Comparison of ENCODE assay signal across 14 cellular contexts in genomic region chr4:148059617-148060180, GRCh38.
DNase-seq lines count a peak whose midpoint lies in the region; ATAC-seq and TF ChIP-seq lines count a peak whose summit lies in the region.
"Had no signal": no experiment of that assay in that cellular context is flagged by ENCODE, and none has a peak within 500 bp of the region (broad histone marks: within the 10 kb centered on the region; RNA-seq: fewer than 3 reads in every experiment).

No MANE protein-coding gene starts in this region.

- H3K27ac Mint-ChIP-seq in activated CD8-positive, alpha-beta T cell treated with anti-CD3 and anti-CD28 coated beads for 36 hours: peak overlapping the region; percentile 75
- H3K27ac Mint-ChIP-seq: B cell had no signal

- CTCF ChIA-PET in activated CD8-positive, alpha-beta T cell treated with anti-CD3 and anti-CD28 coated beads for 36 hours (lab: Charles Lee): interaction anchor here (0.6 to 1.6 kb wide), 3 partner anchors 15 to 193 kb away, joined by 3 read pairs; no protein-coding TSS in a partner anchor

- intact Hi-C loops in activated CD8-positive, alpha-beta T cell treated with anti-CD3 and anti-CD28 coated beads for 36 hours (cut with micrococcal nuclease): loop anchor here (5.0 kb wide), 1 partner anchor 383 kb away; the partner anchor contains the start of gene NR3C2
- intact Hi-C loops in right lobe of liver (cut with DNase I) (no loop called here), ascending aorta (cut with DNase I) (no loop called here)

- TF ChIP-seq CTCF in activated CD8-positive, alpha-beta T cell treated with anti-CD3 and anti-CD28 coated beads for 36 hours (IDR thresholded peaks at IDR 0.05): no peak
- TF ChIP-seq CTCF in right lobe of liver (IDR thresholded peaks at IDR 0.05) (no peak), ascending aorta (IDR thresholded peaks at IDR 0.05) (no peak)

- H3K4me3 ChIP-seq in BLaER1 treated with 17β-estradiol and CSF1 and Interleukin-3, amounts not matched to agents 10 nM and 100 nM: no peak overlapping the region
- H3K4me3 ChIP-seq in right lobe of liver (peak overlapping the region in 2 of 3 donors; percentile 7 to 26), ascending aorta (no peak overlapping the region)
- H3K4me3 ChIP-seq: cardiac muscle cell, lung had no signal

- peak overlapping the region; percentile 37 for H3K4me3 Mint-ChIP-seq in activated CD8-positive, alpha-beta T cell treated with anti-CD3 and anti-CD28 coated beads for 36 hours

- no peaks in the 10 kb centered on the region for H3K27me3 Mint-ChIP-seq in activated CD8-positive, alpha-beta T cell treated with anti-CD3 and anti-CD28 coated beads for 36 hours
- H3K27me3 Mint-ChIP-seq: B cell had no signal

- peaks cover 41 to 80% (median 70%) of the 10 kb centered on the region in 10 experiments for H3K4me1 ChIP-seq in BLaER1 treated with 17β-estradiol and CSF1 and Interleukin-3, amounts not matched to agents 10 nM and 100 nM
- peaks cover 0 to 54% (median 17%) of the 10 kb centered on the region in 4 donors for H3K4me1 ChIP-seq in right lobe of liver
- peaks cover 0 to 8% of the 10 kb centered on the region in 2 donors for H3K4me1 ChIP-seq in ascending aorta

- no peaks in the 10 kb centered on the region for H3K9me3 ChIP-seq in BLaER1 treated with 17β-estradiol and CSF1 and Interleukin-3, amounts not matched to agents 10 nM and 100 nM (replicated peaks in 1 of 11)
- H3K9me3 ChIP-seq in right lobe of liver (no peaks in the 10 kb centered on the region), ascending aorta (no peaks in the 10 kb centered on the region)

- peaks cover 0 to 45% (median 9%) of the 10 kb centered on the region in 11 experiments; a peak in 13 of 22 replicates for H4K20me1 ChIP-seq in BLaER1 treated with 17β-estradiol and CSF1 and Interleukin-3, amounts not matched to agents 10 nM and 100 nM

- DNase-seq in activated CD8-positive, alpha-beta T cell treated with anti-CD3 and anti-CD28 coated beads for 36 hours: peak; percentile 48
- peak in 2 of 3 donors; percentile 55 to 58 for DNase-seq in right lobe of liver
- no peak for DNase-seq in NCI-H69 (lab: John Stamatoyannopoulos, UW)
- no peak for DNase-seq in NCI-H1092 (lab: John Stamatoyannopoulos, UW)
- no peak for DNase-seq in ascending aorta (ENCODE audit: low spot score in 2 of 2)
- DNase-seq: NCI-H345, substantia nigra had no signal

- ATAC-seq in GM18858 (IDR thresholded peaks at IDR 0.05; ENCODE audit: unreplicated experiment) (peak; percentile 20), right lobe of liver (peak; percentile 56 to 73 (median 69)), GM21367 (IDR thresholded peaks at IDR 0.05; ENCODE audit: unreplicated experiment) (no peak)
- no peak for ATAC-seq in activated CD8-positive, alpha-beta T cell treated with anti-CD3 and anti-CD28 coated beads for 36 hours

- H3K4me2 ChIP-seq in BLaER1 treated with 17β-estradiol and CSF1 and Interleukin-3, amounts not matched to agents 10 nM and 100 nM: peak overlapping the region; percentile 38 to 89 (median 78); a peak in 21 of 22 replicates

- no peak overlapping the region for H3K27ac ChIP-seq in BLaER1 treated with 17β-estradiol and CSF1 and Interleukin-3, amounts not matched to agents 10 nM and 100 nM
- H3K27ac ChIP-seq in right lobe of liver (peak overlapping the region in 2 of 3 donors; percentile 61 to 77), ascending aorta (no peak overlapping the region)
- H3K27ac ChIP-seq: cardiac muscle cell, RWPE1 had no signal

- peaks cover 66% of the 10 kb centered on the region for H3K4me1 Mint-ChIP-seq in activated CD8-positive, alpha-beta T cell treated with anti-CD3 and anti-CD28 coated beads for 36 hours (ENCODE audit: low read depth)

- POLR2A ChIA-PET in activated CD8-positive, alpha-beta T cell treated with anti-CD3 and anti-CD28 coated beads for 36 hours (lab: Charles Lee): interaction anchor here (1.2 kb wide), 2 partner anchors 59 to 383 kb away, joined by 3 to 4 read pairs; partner anchors contain the start of gene NR3C2

- no peaks in the 10 kb centered on the region for H3K9me3 Mint-ChIP-seq in activated CD8-positive, alpha-beta T cell treated with anti-CD3 and anti-CD28 coated beads for 36 hours

- H3K36me3 Mint-ChIP-seq in activated CD8-positive, alpha-beta T cell treated with anti-CD3 and anti-CD28 coated beads for 36 hours (ENCODE audit: low read depth): peaks cover 5% of the 10 kb centered on the region

- TF ChIP-seq POLR2A in right lobe of liver (IDR thresholded peaks at IDR 0.05): no peak

- no peak overlapping the region for H3K9ac ChIP-seq in BLaER1 treated with 17β-estradiol and CSF1 and Interleukin-3, amounts not matched to agents 10 nM and 100 nM

- H3K27me3 ChIP-seq in BLaER1 treated with 17β-estradiol and CSF1 and Interleukin-3, amounts not matched to agents 10 nM and 100 nM: no peaks in the 10 kb centered on the region
- H3K27me3 ChIP-seq in right lobe of liver (no peaks in the 10 kb centered on the region), ascending aorta (no peaks in the 10 kb centered on the region)
- H3K27me3 ChIP-seq: cardiac muscle cell had no signal

- H3K36me3 ChIP-seq in BLaER1 treated with 17β-estradiol and CSF1 and Interleukin-3, amounts not matched to agents 10 nM and 100 nM: peaks cover 0 to 23% (median 6%) of the 10 kb centered on the region in 11 experiments; a peak in 9 of 22 replicates
- no peaks in the 10 kb centered on the region for H3K36me3 ChIP-seq in right lobe of liver
- H3K36me3 ChIP-seq in ascending aorta: peaks cover 19 to 21% of the 10 kb centered on the region in 2 donors
- H3K36me3 ChIP-seq: cardiac muscle cell had no signal

- 33% methylated on average over 10 of the region's 10 CpGs for WGBS in right lobe of liver (ENCODE audit: insufficient coverage, low coverage, low lambda C conversion rate, missing lambda C conversion rate)

Comparison
In these comparisons a context has a peak if more than half of its experiments do, and no peak if none do; other contexts are left out.
1. H3K27ac ChIP-seq: peak in right lobe of liver (2 of 3); none in BLaER1 treated with 17β-estradiol and CSF1 and Interleukin-3, amounts not matched to agents 10 nM and 100 nM (0 of 11) and ascending aorta (0 of 2).
2. H3K4me3 ChIP-seq: peak in right lobe of liver (2 of 3); none in BLaER1 treated with 17β-estradiol and CSF1 and Interleukin-3, amounts not matched to agents 10 nM and 100 nM (0 of 10) and ascending aorta (0 of 2).
3. ATAC-seq: peak in GM18858 (single experiment) and right lobe of liver (4 of 4); none in activated CD8-positive, alpha-beta T cell treated with anti-CD3 and anti-CD28 coated beads for 36 hours (single experiment) and GM21367 (single experiment).
4. DNase-seq: peak in activated CD8-positive, alpha-beta T cell treated with anti-CD3 and anti-CD28 coated beads for 36 hours (single experiment) and right lobe of liver (2 of 3); none in NCI-H69 (single experiment), NCI-H1092 (single experiment) and ascending aorta (0 of 2).